13 cellular contexts compared by ENCODE assay signal in the genomic region with DNA sequence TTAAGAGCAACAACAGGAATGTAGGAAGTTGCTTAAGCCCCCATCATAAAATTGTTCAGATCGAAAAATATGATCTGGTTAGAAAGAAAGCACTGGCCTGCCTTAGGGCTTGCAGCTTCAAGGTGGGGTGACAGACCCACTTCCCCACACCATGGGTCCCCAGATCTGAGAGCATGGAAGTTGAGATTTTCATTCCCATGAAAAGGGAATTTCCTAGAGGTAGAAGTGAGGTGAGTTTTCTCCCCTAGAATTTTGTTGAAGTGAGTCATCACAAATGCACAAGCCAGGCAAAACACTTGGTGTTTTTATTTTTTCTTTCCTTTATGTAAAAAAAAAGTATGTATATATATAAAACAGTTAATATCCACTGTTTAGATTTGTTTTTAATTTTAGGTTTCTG.
DNase-seq lines count a peak whose midpoint lies in the region; ATAC-seq and TF ChIP-seq lines count a peak whose summit lies in the region.
"Had no signal": no experiment of that assay in that cellular context is flagged by ENCODE, and none has a peak within 500 bp of the region (broad histone marks: within the 10 kb centered on the region; RNA-seq: fewer than 3 reads in every experiment).

No MANE protein-coding gene starts in this region.

- TF ChIP-seq CTCF in chondrocyte (IDR thresholded peaks at IDR 0.05) (no peak), osteocyte (IDR thresholded peaks at IDR 0.05) (no peak)

- no peak for ATAC-seq in GM18861 (IDR thresholded peaks at IDR 0.05; ENCODE audit: unreplicated experiment)
- ATAC-seq in HG02970 (IDR thresholded peaks at IDR 0.05; ENCODE audit: low FRiP score, unreplicated experiment): no peak
- no peak for ATAC-seq in HG03108 (IDR thresholded peaks at IDR 0.05; ENCODE audit: unreplicated experiment)
- ATAC-seq: CD8-positive, alpha-beta T cell; stimulated activated naive CD8-positive, alpha-beta T cell treated with anti-CD3 and anti-CD28 coated beads, Interleukin-15, Interleukin-2, amounts not matched to agents 100 U/mL and 50 U/mL, for 24 hours had no signal

- peak overlapping the region; percentile 86 for H3K27ac Mint-ChIP-seq in chondrocyte (ENCODE audit: unreplicated experiment)
- H3K27ac Mint-ChIP-seq in osteocyte (ENCODE audit: unreplicated experiment): peak overlapping the region; percentile 88
- H3K27ac Mint-ChIP-seq: memory B cell had no signal

- H3K27me3 Mint-ChIP-seq in chondrocyte (ENCODE audit: low read depth) (no peaks in the 10 kb centered on the region), osteocyte (ENCODE audit: unreplicated experiment) (no peaks in the 10 kb centered on the region)

- H3K9me3 Mint-ChIP-seq in chondrocyte (ENCODE audit: low read depth) (no peaks in the 10 kb centered on the region), osteocyte (ENCODE audit: unreplicated experiment) (no peaks in the 10 kb centered on the region)
- H3K9me3 Mint-ChIP-seq: CD8-positive, alpha-beta T cell; memory B cell had no signal

- H3K4me3 Mint-ChIP-seq in chondrocyte (ENCODE audit: unreplicated experiment) (no peak overlapping the region), osteocyte (ENCODE audit: unreplicated experiment) (no peak overlapping the region)
- H3K4me3 Mint-ChIP-seq: CD8-positive, alpha-beta T cell; memory B cell had no signal

- peak; percentile 75 for DNase-seq in Daoy (ENCODE audit: low read depth)
- DNase-seq in NCI-H226: peak; percentile 66
- DNase-seq in chondrocyte (ENCODE audit: low spot score): no peak
- DNase-seq in osteocyte (ENCODE audit: extremely low spot score, unreplicated experiment): no peak
- DNase-seq: activated CD4-positive, CD25-positive, alpha-beta regulatory T cell; CD8-positive, alpha-beta T cell; central memory CD4-positive, alpha-beta T cell; NCI-H2029 treated with DMSO at 0.1 percent for 48 hours; stimulated activated naive CD8-positive, alpha-beta T cell treated with anti-CD3 and anti-CD28 coated beads, Interleukin-15, Interleukin-2, amounts not matched to agents 100 U/mL and 50 U/mL, for 24 hours had no signal

- H3K36me3 Mint-ChIP-seq in chondrocyte (ENCODE audit: low read depth): no peaks in the 10 kb centered on the region
- H3K36me3 Mint-ChIP-seq in osteocyte (ENCODE audit: unreplicated experiment): no peaks in the 10 kb centered on the region
- H3K36me3 Mint-ChIP-seq: CD8-positive, alpha-beta T cell; memory B cell had no signal

- H3K4me1 Mint-ChIP-seq in chondrocyte (ENCODE audit: low read depth) (peaks cover 34% of the 10 kb centered on the region), osteocyte (ENCODE audit: unreplicated experiment) (peaks cover 30% of the 10 kb centered on the region)

Comparison
In these comparisons a context has a peak if more than half of its experiments do, and no peak if none do; other contexts are left out.
1. DNase-seq: peak in Daoy (single experiment) and NCI-H226 (single experiment); none in chondrocyte (single experiment) and osteocyte (single experiment).